ENCODE assay signal across 15 cellular contexts in the genomic region with DNA sequence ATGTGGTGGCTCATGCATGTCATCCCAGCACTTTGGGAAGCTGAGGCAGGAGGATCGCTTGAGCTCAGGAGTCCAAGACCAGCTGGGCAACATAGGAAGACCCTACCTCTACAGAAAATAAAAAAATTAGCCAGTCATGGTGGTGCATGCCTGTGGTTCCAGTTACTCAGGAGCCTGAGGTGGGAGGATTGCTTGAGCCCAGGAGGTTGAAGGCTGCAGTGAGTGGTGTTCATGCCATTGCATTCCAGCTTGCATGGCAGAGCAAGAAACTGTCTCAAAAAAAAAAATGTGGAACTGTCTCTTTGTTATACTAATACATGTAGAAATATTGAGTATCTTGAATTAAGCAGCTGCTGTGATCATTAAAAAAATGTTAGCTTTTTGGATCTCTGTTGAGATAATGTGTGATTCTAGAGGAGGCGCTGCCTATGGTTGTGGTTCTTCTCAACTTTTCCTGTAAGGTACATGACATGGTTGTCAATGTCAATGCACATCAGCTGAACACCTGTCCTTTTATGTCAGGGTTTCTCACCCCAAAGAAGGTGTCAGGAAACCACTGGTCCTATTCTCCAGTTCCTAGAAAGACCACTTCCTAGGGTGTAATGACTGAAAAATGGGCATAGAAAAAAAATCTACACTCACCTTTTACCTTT. TPM values are rescaled to one million over a fixed set of nuclear protein-coding genes. Genes with fewer than 3 reads are reported as not detected.
DNase-seq lines count a peak whose midpoint lies in the region; ATAC-seq lines count a peak whose summit lies in the region.
"Had no signal": no experiment of that assay in that cellular context is flagged by ENCODE, and none has a peak within 500 bp of the region (broad histone marks: within the 10 kb centered on the region; RNA-seq: fewer than 3 reads in every experiment).

No MANE protein-coding gene starts in this region.

- no peak overlapping the region for H3K23ac ChIP-seq in neuronal stem cell (ENCODE audit: low read depth, low read length, poor library complexity)

- no peak overlapping the region for H2BK15ac ChIP-seq in neuronal stem cell (ENCODE audit: low read length)

- WGBS in neuronal stem cell (ENCODE audit: extremely low coverage in 2 of 2, insufficient read length in 2 of 2, insufficient replicate concordance in 1 of 2), 2 donors, result no CpG with 5 or more reads among the region's 2 CpGs

- no peak overlapping the region for H3K27ac Mint-ChIP-seq in activated T-cell treated with anti-CD3 and anti-CD28 coated beads, Interleukin-2, amount 50 U/mL, for 72 hours
- H3K27ac Mint-ChIP-seq in T-helper 17 cell, result no peak overlapping the region
- peak overlapping the region in 1 of 2 donors; percentile 15 for H3K27ac Mint-ChIP-seq in effector memory CD8-positive, alpha-beta T cell
- H3K27ac Mint-ChIP-seq in stimulated activated naive CD8-positive, alpha-beta T cell treated with anti-CD3 and anti-CD28 coated beads, Interleukin-15, amount 100 ng/mL, for 72 hours, result peak overlapping the region in 1 of 2 donors; percentile 55
- H3K27ac Mint-ChIP-seq: CD4-positive, alpha-beta memory T cell had no signal

- H3K36me3 ChIP-seq in neuronal stem cell (replicated peaks in 1 of 2; ENCODE audit: control insufficient read depth in 2 of 2, insufficient read depth in 2 of 2, low read length in 2 of 2), result no peaks in the 10 kb centered on the region

- no peak overlapping the region for H3K27ac ChIP-seq in neuronal stem cell (replicated peaks; ENCODE audit: low read length)

- no peak overlapping the region for H3K9ac ChIP-seq in neuronal stem cell (ENCODE audit: low read depth, low read length, poor library complexity)

- no peaks in the 10 kb centered on the region for H3K27me3 ChIP-seq in neuronal stem cell (ENCODE audit: control insufficient read depth in 3 of 3, insufficient read depth in 3 of 3, low read depth in 1 of 3, low read length in 3 of 3)

- H2BK12ac ChIP-seq in neuronal stem cell (ENCODE audit: low read length), result no peak overlapping the region

- H3K4me3 ChIP-seq in neuronal stem cell (ENCODE audit: low read length in 2 of 2), result no peak overlapping the region
- H3K4me3 ChIP-seq: K562 had no signal

- no peak overlapping the region for H4K8ac ChIP-seq in neuronal stem cell (ENCODE audit: low read depth, low read length)

- H2BK120ac ChIP-seq in neuronal stem cell (ENCODE audit: low read depth, low read length), result no peak overlapping the region

- ATAC-seq in activated T-cell treated with anti-CD3 and anti-CD28 coated beads, Interleukin-2, amount 50 U/mL, for 72 hours (replicated peaks in 1 of 2), result peak; percentile 73 to 81
- no peak for ATAC-seq in T-helper 17 cell
- peak; percentile 84 for ATAC-seq in effector memory CD8-positive, alpha-beta T cell (replicated peaks)
- ATAC-seq in stimulated activated naive CD8-positive, alpha-beta T cell treated with anti-CD3 and anti-CD28 coated beads, Interleukin-15, amount 100 ng/mL, for 72 hours, result peak; percentile 95
- ATAC-seq: K562, PC-3 had no signal

- peaks cover 0 to 4% of the 10 kb centered on the region in 2 donors for H3K9me3 Mint-ChIP-seq in activated T-cell treated with anti-CD3 and anti-CD28 coated beads, Interleukin-2, amount 50 U/mL, for 72 hours
- H3K9me3 Mint-ChIP-seq in effector memory CD8-positive, alpha-beta T cell, result peaks cover 0 to 6% of the 10 kb centered on the region in 2 donors
- H3K9me3 Mint-ChIP-seq in stimulated activated naive CD8-positive, alpha-beta T cell treated with anti-CD3 and anti-CD28 coated beads, Interleukin-15, amount 100 ng/mL, for 72 hours, result peaks cover 10 to 15% of the 10 kb centered on the region in 2 donors

- no peak overlapping the region for H3K4me2 ChIP-seq in neuronal stem cell (ENCODE audit: insufficient read depth, low read length, poor library complexity, severe bottlenecking)

- H3K4ac ChIP-seq in neuronal stem cell (ENCODE audit: low read length), result no peak overlapping the region

- DNase-seq in activated T-cell treated with anti-CD3 and anti-CD28 coated beads, Interleukin-2, amount 50 U/mL, for 72 hours, result no peak
- no peak for DNase-seq in activated T-cell treated with anti-CD3 and anti-CD28 coated beads, Interleukin-2, amount 50 U/mL, for 1 hour
- DNase-seq in T-helper 17 cell (no peak), neuronal stem cell (ENCODE audit: low spot score) (no peak), G401 (ENCODE audit: low spot score) (no peak)
- no peak for DNase-seq in effector memory CD8-positive, alpha-beta T cell
- no peak for DNase-seq in stimulated activated naive CD8-positive, alpha-beta T cell treated with anti-CD3 and anti-CD28 coated beads, Interleukin-15, amount 100 ng/mL, for 72 hours
- DNase-seq: CD4-positive, alpha-beta memory T cell; NCI-H1092 treated with DMSO at 0.1 percent for 48 hours; NCI-H187 treated with DMSO at 0.1 percent for 48 hours; NCI-H446 treated with DMSO at 0.1 percent for 48 hours; NCI-H748 treated with DMSO at 0.1 percent for 48 hours; PC-3 had no signal

- H2BK5ac ChIP-seq in neuronal stem cell (ENCODE audit: low read length), result no peak overlapping the region

- in situ Hi-C loops in G401 (cut with HindIII; ENCODE audit: low sequenced_read_pairs), result no loop called here

- no peak overlapping the region for H3K14ac ChIP-seq in neuronal stem cell (ENCODE audit: low read length)

- H3K4me1 ChIP-seq in neuronal stem cell (ENCODE audit: control insufficient read depth in 2 of 2, insufficient read depth in 1 of 2, low read depth in 1 of 2, low read length in 2 of 2), result peaks cover 0 to 17% of the 10 kb centered on the region in 2 donors

- peaks cover 4 to 10% of the 10 kb centered on the region in 2 donors for H3K36me3 Mint-ChIP-seq in activated T-cell treated with anti-CD3 and anti-CD28 coated beads, Interleukin-2, amount 50 U/mL, for 72 hours (ENCODE audit: insufficient read depth in 2 of 2)
- peaks cover 3% of the 10 kb centered on the region for H3K36me3 Mint-ChIP-seq in T-helper 17 cell (ENCODE audit: low read depth)
- H3K36me3 Mint-ChIP-seq in effector memory CD8-positive, alpha-beta T cell (ENCODE audit: insufficient read depth), result no peaks in the 10 kb centered on the region
- H3K36me3 Mint-ChIP-seq: CD4-positive, alpha-beta memory T cell had no signal

- no peak overlapping the region for H2AFZ ChIP-seq in neuronal stem cell (ENCODE audit: low read length)

- H3K4me3 Mint-ChIP-seq in activated T-cell treated with anti-CD3 and anti-CD28 coated beads, Interleukin-2, amount 50 U/mL, for 72 hours, result peak overlapping the region in 1 of 2 donors; percentile 24
- H3K4me3 Mint-ChIP-seq in T-helper 17 cell, result peak overlapping the region; percentile 25
- H3K4me3 Mint-ChIP-seq in effector memory CD8-positive, alpha-beta T cell, result peak overlapping the region; percentile 49 to 56
- H3K4me3 Mint-ChIP-seq in stimulated activated naive CD8-positive, alpha-beta T cell treated with anti-CD3 and anti-CD28 coated beads, Interleukin-15, amount 100 ng/mL, for 72 hours, result no peak overlapping the region

- H3K4me1 Mint-ChIP-seq in activated T-cell treated with anti-CD3 and anti-CD28 coated beads, Interleukin-2, amount 50 U/mL, for 72 hours (ENCODE audit: low read depth), result peaks cover 39% of the 10 kb centered on the region
- H3K4me1 Mint-ChIP-seq in T-helper 17 cell, result peaks cover 17% of the 10 kb centered on the region
- H3K4me1 Mint-ChIP-seq in effector memory CD8-positive, alpha-beta T cell (ENCODE audit: low read depth in 2 of 2), result peaks cover 28 to 39% of the 10 kb centered on the region in 2 donors
- H3K4me1 Mint-ChIP-seq in stimulated activated naive CD8-positive, alpha-beta T cell treated with anti-CD3 and anti-CD28 coated beads, Interleukin-15, amount 100 ng/mL, for 72 hours, result peaks cover 43% of the 10 kb centered on the region

- peaks cover 6% of the 10 kb centered on the region for H3K27me3 Mint-ChIP-seq in activated T-cell treated with anti-CD3 and anti-CD28 coated beads, Interleukin-2, amount 50 U/mL, for 72 hours (ENCODE audit: low read depth)
- no peaks in the 10 kb centered on the region for H3K27me3 Mint-ChIP-seq in T-helper 17 cell
- no peaks in the 10 kb centered on the region for H3K27me3 Mint-ChIP-seq in effector memory CD8-positive, alpha-beta T cell
- H3K27me3 Mint-ChIP-seq in stimulated activated naive CD8-positive, alpha-beta T cell treated with anti-CD3 and anti-CD28 coated beads, Interleukin-15, amount 100 ng/mL, for 72 hours, result no peaks in the 10 kb centered on the region

- no peak overlapping the region for H4K91ac ChIP-seq in neuronal stem cell (ENCODE audit: low read depth, low read length, poor library complexity)

- no peak overlapping the region for H3K18ac ChIP-seq in neuronal stem cell (ENCODE audit: low read length)

- H2AK5ac ChIP-seq in neuronal stem cell (ENCODE audit: low read depth, low read length), result no peak overlapping the region

- H3K9me3 ChIP-seq in T-helper 17 cell (ENCODE audit: control insufficient read depth, low read length, poor library complexity, severe bottlenecking) (no peaks in the 10 kb centered on the region), neuronal stem cell (replicated peaks in 1 of 2; ENCODE audit: control insufficient read depth in 2 of 2, insufficient read depth in 1 of 2, low read depth in 1 of 2, low read length in 2 of 2) (no peaks in the 10 kb centered on the region)

- no peaks in the 10 kb centered on the region for H3K79me1 ChIP-seq in neuronal stem cell (ENCODE audit: low read depth, low read length)

RNA-seq across cellular contexts. Expression of gene IL1RL1, which starts 34.7 kb away (rescaled TPM):
- 1 to 10 TPM; 1.6 to 2.2 TPM for total RNA-seq in activated T-cell treated with anti-CD3 and anti-CD28 coated beads, Interleukin-2, amount 50 U/mL, for 72 hours
- under 1 TPM; 0.60 to 0.99 TPM for total RNA-seq in T-helper 17 cell
- polyA plus RNA-seq in neuronal stem cell (2013, experiment 1 of 2), result not detected
- polyA plus RNA-seq in neuronal stem cell (2013, experiment 2 of 2), result not detected
- not detected in 2 replicates for total RNA-seq in G401 (2014; rRNA removed; shearing (Covaris generic))
- total RNA-seq: M059J had no signal

Comparison
In these comparisons a context has a peak if more than half of its experiments do, and no peak if none do; other contexts are left out.
1. H3K4me3 Mint-ChIP-seq: peak in T-helper 17 cell (single experiment) and effector memory CD8-positive, alpha-beta T cell (2 of 2); none in stimulated activated naive CD8-positive, alpha-beta T cell treated with anti-CD3 and anti-CD28 coated beads, Interleukin-15, amount 100 ng/mL, for 72 hours (0 of 2).